1 cellular context compared by ENCODE assay signal in genomic region chr9:128887914-128888350, GRCh38.
A peak's percentile ranks its signal among the peaks of the same experiment; 100 is the strongest.
TF ChIP-seq lines count a peak whose summit lies in the region.

No MANE protein-coding gene starts in this region.

TF ChIP-seq in endothelial cell of umbilical vein, 7 proteins besides CTCF, POLR2A, EP300 and RAD21 (continued from another document):
- TF ChIP-seq MAX (IDR thresholded peaks at IDR 0.05; ENCODE audit: insufficient read depth, insufficient read length) (no peak), GATA2 (IDR thresholded peaks at IDR 0.05; ENCODE audit: insufficient read depth, insufficient read length, low read depth, low read length) (peak; percentile 53)
